ENCODE assay signal across 9 cellular contexts in genomic region chr18:23283933-23284430, GRCh38.
A peak's percentile ranks its signal among the peaks of the same experiment; 100 is the strongest.
DNase-seq lines count a peak whose midpoint lies in the region; ATAC-seq, FAIRE-seq and TF ChIP-seq lines count a peak whose summit lies in the region.
"Had no signal": no experiment of that assay in that cellular context is flagged by ENCODE, and none has a peak within 500 bp of the region (broad histone marks: within the 10 kb centered on the region; RNA-seq: fewer than 3 reads in every experiment).

No MANE protein-coding gene starts in this region.

- FAIRE-seq in A549 (lab: Jason Lieb, UNC): no peak
- FAIRE-seq: TTC549 had no signal

- CTCF ChIA-PET in A549 (lab: Yijun Ruan, JAX): no interaction called here

- no peaks in the 10 kb centered on the region for H3K9me3 ChIP-seq in A549

- 18% methylated on average over 2 of the region's 2 CpGs for WGBS in A549 (ENCODE audit: missing lambda C conversion rate)

- no peak for TF ChIP-seq RAD21 in A549 (conservative IDR thresholded peaks at IDR 0.05 in 1 of 2, IDR thresholded peaks at IDR 0.05 in 1 of 2)

- TF ChIP-seq CTCF in A549 (IDR thresholded peaks at IDR 0.05) (no peak), cardiac fibroblast (IDR thresholded peaks at IDR 0.05; ENCODE audit: low read depth, low read length) (no peak)

- ATAC-seq in A549: peak; percentile 84; a peak in 5 of 6 replicates
- peak; percentile 85 for ATAC-seq in GM21381 (IDR thresholded peaks at IDR 0.05; ENCODE audit: unreplicated experiment)
- ATAC-seq in HG03571 (IDR thresholded peaks at IDR 0.05; ENCODE audit: unreplicated experiment): peak; percentile 84

- H3K27ac ChIP-seq in A549: peak overlapping the region; percentile 33 to 67; a peak in 4 of 6 replicates

- no peak for TF ChIP-seq POLR2A in A549 (IDR thresholded peaks at IDR 0.05; ENCODE audit: low read length)

- peak; percentile 33 for DNase-seq in A549 (ENCODE audit: low read depth in 1 of 2, low spot score in 1 of 2)
- DNase-seq in cardiac fibroblast (ENCODE audit: low read depth in 2 of 2): peak; percentile 21 to 66
- no peak for DNase-seq in DMS 273 (lab: John Stamatoyannopoulos, UW; ENCODE audit: unreplicated experiment)
- DNase-seq in NOMO-1 treated with dmso at 0.1 percent for 144 hours (lab: John Stamatoyannopoulos, UW; ENCODE audit: unreplicated experiment): no peak
- no peak for DNase-seq in cerebellum (ENCODE audit: low spot score)
- no peak for DNase-seq in NCI-H526 (lab: John Stamatoyannopoulos, UW)

- H3K4me1 ChIP-seq in A549: peaks cover 32% of the 10 kb centered on the region

- H3K4me3 ChIP-seq in A549 (no peak overlapping the region), cardiac fibroblast (replicated peaks in 1 of 2; ENCODE audit: low read depth in 2 of 2, low read length in 2 of 2) (no peak overlapping the region)

- TF ChIP-seq EP300 in A549 (IDR thresholded peaks at IDR 0.05): no peak

- POLR2A ChIA-PET in A549 (lab: Yijun Ruan, JAX): no interaction called here

- peak overlapping the region; percentile 55 for H3K4me2 ChIP-seq in A549

TF ChIP-seq in A549, 52 proteins besides CTCF, POLR2A, EP300 and RAD21:
- TF ChIP-seq FOSL2 (IDR thresholded peaks at IDR 0.05): 0 out of 2 replicates have a peak, but pooled peaks have one; percentile 20
- TF ChIP-seq FOSL2 (CRISPR knock-in tag; IDR thresholded peaks at IDR 0.05): peak; percentile 58; the same call in 1 of the 2 replicates
- no peak for TF ChIP-seq ZNF302 (CRISPR knock-in tag; IDR thresholded peaks at IDR 0.05)

Comparison
In these comparisons a context has a peak if more than half of its experiments do, and no peak if none do; other contexts are left out.
1. DNase-seq: peak in A549 (2 of 2) and cardiac fibroblast (2 of 2); none in DMS 273 (single experiment), NOMO-1 treated with dmso at 0.1 percent for 144 hours (single experiment), cerebellum (single experiment) and NCI-H526 (0 of 2).
2. Peak in every context shown above with its lines, with median percentiles within 50 percentile points of each other: ATAC-seq.